8 cellular contexts compared by ENCODE assay signal in genomic region chr7:139035588-139036353, GRCh38. TPM values are rescaled to one million over a fixed set of nuclear protein-coding genes. Genes with fewer than 3 reads are reported as not detected.
DNase-seq lines count a peak whose midpoint lies in the region; ATAC-seq and TF ChIP-seq lines count a peak whose summit lies in the region.

A gene with protein sequence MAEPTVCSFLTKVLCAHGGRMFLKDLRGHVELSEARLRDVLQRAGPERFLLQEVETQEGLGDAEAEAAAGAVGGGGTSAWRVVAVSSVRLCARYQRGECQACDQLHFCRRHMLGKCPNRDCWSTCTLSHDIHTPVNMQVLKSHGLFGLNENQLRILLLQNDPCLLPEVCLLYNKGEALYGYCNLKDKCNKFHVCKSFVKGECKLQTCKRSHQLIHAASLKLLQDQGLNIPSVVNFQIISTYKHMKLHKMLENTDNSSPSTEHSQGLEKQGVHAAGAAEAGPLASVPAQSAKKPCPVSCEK (minus strand): TSS chr7:139036042. CDS start chr7:139036017, 25 bp downstream.

- H3K4me2 ChIP-seq in GM23338 (peak within 1 kb of the TSS; percentile 88), hepatocyte (peak within 1 kb of the TSS; percentile 92)

- H3K9me3 ChIP-seq in hepatocyte (ENCODE audit: low read depth): no peaks in the 10 kb centered on the region

- no peaks in the 10 kb centered on the region for H3K9me3 Mint-ChIP-seq in GM23338

- no peak for TF ChIP-seq CTCF in GM23338 (conservative IDR thresholded peaks at IDR 0.05; ENCODE audit: low read depth in 2 of 2)
- no peak for TF ChIP-seq CTCF in hepatocyte (IDR thresholded peaks at IDR 0.05; ENCODE audit: poor library complexity)

- peaks cover 26% of the 10 kb centered on the region for H3K4me1 Mint-ChIP-seq in GM23338

- no peak within 1 kb of the TSS for H3K27ac ChIP-seq in GM23338 (ENCODE audit: low read depth)
- peak within 1 kb of the TSS; percentile 62 for H3K27ac ChIP-seq in hepatocyte

- H3K27ac Mint-ChIP-seq in GM23338: no peak within 1 kb of the TSS

- peaks cover 27% of the 10 kb centered on the region for H3K36me3 Mint-ChIP-seq in GM23338 (ENCODE audit: low read depth)

- H2AFZ ChIP-seq in GM23338: peak within 1 kb of the TSS; percentile 92
- H2AFZ ChIP-seq in hepatocyte: peak within 1 kb of the TSS; percentile 98

- H3K79me2 ChIP-seq in GM23338 (replicated peaks; ENCODE audit: insufficient read depth) (no peaks in the 10 kb centered on the region), hepatocyte (peaks cover 24% of the 10 kb centered on the region)

- H3K9me2 ChIP-seq in GM23338 (ENCODE audit: insufficient read depth) (no peaks in the 10 kb centered on the region), hepatocyte (replicated peaks; ENCODE audit: insufficient read depth) (no peaks in the 10 kb centered on the region)

- WGBS in hepatocyte (ENCODE audit: low lambda C conversion rate, missing lambda C conversion rate): 1% methylated on average over 52 of the region's 81 CpGs

- DNase-seq in GM23338 (ENCODE audit: low spot score) (peak; percentile 65), Kasumi-1 (lab: John Stamatoyannopoulos, UW) (peak; percentile 67 to 75), SW480 (ENCODE audit: low spot score) (peak; percentile 60), astrocyte of the hippocampus (ENCODE audit: low read depth, low spot score) (peak; percentile 89), hepatocyte (ENCODE audit: low spot score) (peak; percentile 78), skeletal muscle cell (ENCODE audit: low read depth) (peak; percentile 39), OCI-M1 (lab: John Stamatoyannopoulos, UW) (no peak)

- peak within 1 kb of the TSS; percentile 75; the same call in 1 of the 2 replicates for H3K4me3 ChIP-seq in GM08714 (ENCODE audit: low read length)
- peak within 1 kb of the TSS; percentile 75 for H3K4me3 ChIP-seq in GM23338
- H3K4me3 ChIP-seq in hepatocyte: peak within 1 kb of the TSS; percentile 90
- peak within 1 kb of the TSS; percentile 84 for H3K4me3 ChIP-seq in skeletal muscle cell (ENCODE audit: low read depth, low read length)

- peaks cover 3% of the 10 kb centered on the region; the same call in 1 of the 2 replicates for H3F3A ChIP-seq in GM23338 (replicated peaks; ENCODE audit: low read depth)

- H4K20me1 ChIP-seq in GM23338 (replicated peaks; ENCODE audit: insufficient read depth) (no peaks in the 10 kb centered on the region), hepatocyte (ENCODE audit: insufficient read depth, poor library complexity, severe bottlenecking) (no peaks in the 10 kb centered on the region)

- H3K36me3 ChIP-seq in GM23338 (ENCODE audit: insufficient read depth): no peaks in the 10 kb centered on the region
- H3K36me3 ChIP-seq in hepatocyte (replicated peaks; ENCODE audit: insufficient read depth, low read depth): no peaks in the 10 kb centered on the region

- H3K4me1 ChIP-seq in GM23338 (ENCODE audit: insufficient read depth) (peaks cover 15% of the 10 kb centered on the region), hepatocyte (ENCODE audit: insufficient read depth) (peaks cover 8% of the 10 kb centered on the region)

- peaks cover 15% of the 10 kb centered on the region for H3K27me3 Mint-ChIP-seq in GM23338 (ENCODE audit: insufficient read depth, low read depth, poor library complexity)

- peak within 1 kb of the TSS; percentile 76 for H3K4me3 Mint-ChIP-seq in GM23338

- peak; percentile 81 for ATAC-seq in GM23338

- H3K27me3 ChIP-seq in GM23338 (ENCODE audit: insufficient read depth) (no peaks in the 10 kb centered on the region), hepatocyte (no peaks in the 10 kb centered on the region)

TF ChIP-seq in GM23338, 12 proteins besides CTCF, POLR2A, EP300 and RAD21:
- TF ChIP-seq REST (IDR thresholded peaks at IDR 0.05; ENCODE audit: unreplicated experiment): no peak
- peak; percentile 77 for TF ChIP-seq POLR2AphosphoS5 (IDR thresholded peaks at IDR 0.05; ENCODE audit: low read depth)

RNA-seq across cellular contexts. Expression of the gene that starts here (rescaled TPM):
- 10.1 and 11.3 TPM in 2 replicates for total RNA-seq in GM23338 (2014; rRNA removed; shearing (Covaris generic))
- polyA plus RNA-seq in GM23338 (2016; fragmentation: Nextera tagmentation; extraction: Ambion mirVana): 2.0 and 2.1 TPM in 2 replicates
- 29.0 and 29.9 TPM in 2 replicates for total RNA-seq in hepatocyte
- 10.3 and 11.6 TPM in 2 replicates for polyA plus RNA-seq in hepatocyte
